In the genomic region with DNA sequence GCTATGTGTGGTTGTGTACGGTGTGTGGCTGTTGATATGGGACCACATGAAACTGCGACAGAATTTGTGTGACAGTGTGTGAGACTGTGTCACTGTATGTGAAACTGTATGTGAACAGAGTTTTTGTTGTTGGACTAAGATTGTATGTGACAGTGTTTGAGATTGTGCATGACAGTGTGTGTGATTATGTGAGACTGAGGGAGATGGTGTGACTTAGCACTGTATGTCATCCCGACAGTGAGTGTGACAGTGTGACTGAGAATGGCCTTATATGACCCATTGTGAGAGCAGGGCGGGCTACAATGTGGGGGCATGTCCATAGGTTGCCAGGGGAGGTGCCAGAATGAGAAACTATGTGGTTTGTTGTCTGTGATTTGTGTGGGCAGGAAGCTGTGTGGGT, we compare ENCODE assay signal across 2 cellular contexts.
TF ChIP-seq lines count a peak whose summit lies in the region.

No MANE protein-coding gene starts in this region.

TF ChIP-seq in SK-N-SH, 30 proteins besides CTCF, POLR2A, EP300 and RAD21 (continued from another document):
- TF ChIP-seq, protein P1, sequence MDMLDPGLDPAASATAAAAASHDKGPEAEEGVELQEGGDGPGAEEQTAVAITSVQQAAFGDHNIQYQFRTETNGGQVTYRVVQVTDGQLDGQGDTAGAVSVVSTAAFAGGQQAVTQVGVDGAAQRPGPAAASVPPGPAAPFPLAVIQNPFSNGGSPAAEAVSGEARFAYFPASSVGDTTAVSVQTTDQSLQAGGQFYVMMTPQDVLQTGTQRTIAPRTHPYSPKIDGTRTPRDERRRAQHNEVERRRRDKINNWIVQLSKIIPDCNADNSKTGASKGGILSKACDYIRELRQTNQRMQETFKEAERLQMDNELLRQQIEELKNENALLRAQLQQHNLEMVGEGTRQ (IDR thresholded peaks at IDR 0.05; ENCODE audit: borderline replicate concordance, low read depth, low read length), result no peak
- no peak for TF ChIP-seq NFIC (IDR thresholded peaks at IDR 0.05; ENCODE audit: borderline replicate concordance)
- TF ChIP-seq NRF1 (IDR thresholded peaks at IDR 0.05; ENCODE audit: low read depth, low read length), result no peak
- no peak for TF ChIP-seq POLR2AphosphoS5 (IDR thresholded peaks at IDR 0.05; ENCODE audit: low read depth, low read length)
- no peak for TF ChIP-seq MEF2A (IDR thresholded peaks at IDR 0.05; ENCODE audit: borderline replicate concordance, low read depth)
- TF ChIP-seq SMC3 (IDR thresholded peaks at IDR 0.05; ENCODE audit: low read depth, low read length), result no peak
- TF ChIP-seq CHD2 (IDR thresholded peaks at IDR 0.05; ENCODE audit: low read length, partially characterized antibody), result no peak
- no peak for TF ChIP-seq EZH2phosphoT487 (IDR thresholded peaks at IDR 0.05; ENCODE audit: borderline replicate concordance, low read depth)
- TF ChIP-seq, protein P2, sequence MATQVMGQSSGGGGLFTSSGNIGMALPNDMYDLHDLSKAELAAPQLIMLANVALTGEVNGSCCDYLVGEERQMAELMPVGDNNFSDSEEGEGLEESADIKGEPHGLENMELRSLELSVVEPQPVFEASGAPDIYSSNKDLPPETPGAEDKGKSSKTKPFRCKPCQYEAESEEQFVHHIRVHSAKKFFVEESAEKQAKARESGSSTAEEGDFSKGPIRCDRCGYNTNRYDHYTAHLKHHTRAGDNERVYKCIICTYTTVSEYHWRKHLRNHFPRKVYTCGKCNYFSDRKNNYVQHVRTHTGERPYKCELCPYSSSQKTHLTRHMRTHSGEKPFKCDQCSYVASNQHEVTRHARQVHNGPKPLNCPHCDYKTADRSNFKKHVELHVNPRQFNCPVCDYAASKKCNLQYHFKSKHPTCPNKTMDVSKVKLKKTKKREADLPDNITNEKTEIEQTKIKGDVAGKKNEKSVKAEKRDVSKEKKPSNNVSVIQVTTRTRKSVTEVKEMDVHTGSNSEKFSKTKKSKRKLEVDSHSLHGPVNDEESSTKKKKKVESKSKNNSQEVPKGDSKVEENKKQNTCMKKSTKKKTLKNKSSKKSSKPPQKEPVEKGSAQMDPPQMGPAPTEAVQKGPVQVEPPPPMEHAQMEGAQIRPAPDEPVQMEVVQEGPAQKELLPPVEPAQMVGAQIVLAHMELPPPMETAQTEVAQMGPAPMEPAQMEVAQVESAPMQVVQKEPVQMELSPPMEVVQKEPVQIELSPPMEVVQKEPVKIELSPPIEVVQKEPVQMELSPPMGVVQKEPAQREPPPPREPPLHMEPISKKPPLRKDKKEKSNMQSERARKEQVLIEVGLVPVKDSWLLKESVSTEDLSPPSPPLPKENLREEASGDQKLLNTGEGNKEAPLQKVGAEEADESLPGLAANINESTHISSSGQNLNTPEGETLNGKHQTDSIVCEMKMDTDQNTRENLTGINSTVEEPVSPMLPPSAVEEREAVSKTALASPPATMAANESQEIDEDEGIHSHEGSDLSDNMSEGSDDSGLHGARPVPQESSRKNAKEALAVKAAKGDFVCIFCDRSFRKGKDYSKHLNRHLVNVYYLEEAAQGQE (IDR thresholded peaks at IDR 0.05; ENCODE audit: low read depth, low read length), result no peak
- TF ChIP-seq, protein P3, sequence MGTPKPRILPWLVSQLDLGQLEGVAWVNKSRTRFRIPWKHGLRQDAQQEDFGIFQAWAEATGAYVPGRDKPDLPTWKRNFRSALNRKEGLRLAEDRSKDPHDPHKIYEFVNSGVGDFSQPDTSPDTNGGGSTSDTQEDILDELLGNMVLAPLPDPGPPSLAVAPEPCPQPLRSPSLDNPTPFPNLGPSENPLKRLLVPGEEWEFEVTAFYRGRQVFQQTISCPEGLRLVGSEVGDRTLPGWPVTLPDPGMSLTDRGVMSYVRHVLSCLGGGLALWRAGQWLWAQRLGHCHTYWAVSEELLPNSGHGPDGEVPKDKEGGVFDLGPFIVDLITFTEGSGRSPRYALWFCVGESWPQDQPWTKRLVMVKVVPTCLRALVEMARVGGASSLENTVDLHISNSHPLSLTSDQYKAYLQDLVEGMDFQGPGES (IDR thresholded peaks at IDR 0.05; ENCODE audit: low read depth, low read length), result no peak
- TF ChIP-seq MXI1 (IDR thresholded peaks at IDR 0.05; ENCODE audit: low read depth, low read length), result no peak
- TF ChIP-seq, protein P4, sequence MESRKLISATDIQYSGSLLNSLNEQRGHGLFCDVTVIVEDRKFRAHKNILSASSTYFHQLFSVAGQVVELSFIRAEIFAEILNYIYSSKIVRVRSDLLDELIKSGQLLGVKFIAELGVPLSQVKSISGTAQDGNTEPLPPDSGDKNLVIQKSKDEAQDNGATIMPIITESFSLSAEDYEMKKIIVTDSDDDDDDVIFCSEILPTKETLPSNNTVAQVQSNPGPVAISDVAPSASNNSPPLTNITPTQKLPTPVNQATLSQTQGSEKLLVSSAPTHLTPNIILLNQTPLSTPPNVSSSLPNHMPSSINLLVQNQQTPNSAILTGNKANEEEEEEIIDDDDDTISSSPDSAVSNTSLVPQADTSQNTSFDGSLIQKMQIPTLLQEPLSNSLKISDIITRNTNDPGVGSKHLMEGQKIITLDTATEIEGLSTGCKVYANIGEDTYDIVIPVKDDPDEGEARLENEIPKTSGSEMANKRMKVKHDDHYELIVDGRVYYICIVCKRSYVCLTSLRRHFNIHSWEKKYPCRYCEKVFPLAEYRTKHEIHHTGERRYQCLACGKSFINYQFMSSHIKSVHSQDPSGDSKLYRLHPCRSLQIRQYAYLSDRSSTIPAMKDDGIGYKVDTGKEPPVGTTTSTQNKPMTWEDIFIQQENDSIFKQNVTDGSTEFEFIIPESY (IDR thresholded peaks at IDR 0.05; ENCODE audit: borderline replicate concordance, low read depth), result no peak
- no peak for TF ChIP-seq RXRA (IDR thresholded peaks at IDR 0.05; ENCODE audit: borderline replicate concordance, low read depth)
- no peak for TF ChIP-seq ELF1 (IDR thresholded peaks at IDR 0.05)
- no peak for TF ChIP-seq YY1 (IDR thresholded peaks at IDR 0.05; ENCODE audit: low read depth)

TF ChIP-seq in SK-N-SH treated with all-trans-retinoic acid at 6 μM for 48 hours, 23 proteins besides CTCF, POLR2A, EP300 and RAD21 (continued from another document):
- TF ChIP-seq, protein P5, sequence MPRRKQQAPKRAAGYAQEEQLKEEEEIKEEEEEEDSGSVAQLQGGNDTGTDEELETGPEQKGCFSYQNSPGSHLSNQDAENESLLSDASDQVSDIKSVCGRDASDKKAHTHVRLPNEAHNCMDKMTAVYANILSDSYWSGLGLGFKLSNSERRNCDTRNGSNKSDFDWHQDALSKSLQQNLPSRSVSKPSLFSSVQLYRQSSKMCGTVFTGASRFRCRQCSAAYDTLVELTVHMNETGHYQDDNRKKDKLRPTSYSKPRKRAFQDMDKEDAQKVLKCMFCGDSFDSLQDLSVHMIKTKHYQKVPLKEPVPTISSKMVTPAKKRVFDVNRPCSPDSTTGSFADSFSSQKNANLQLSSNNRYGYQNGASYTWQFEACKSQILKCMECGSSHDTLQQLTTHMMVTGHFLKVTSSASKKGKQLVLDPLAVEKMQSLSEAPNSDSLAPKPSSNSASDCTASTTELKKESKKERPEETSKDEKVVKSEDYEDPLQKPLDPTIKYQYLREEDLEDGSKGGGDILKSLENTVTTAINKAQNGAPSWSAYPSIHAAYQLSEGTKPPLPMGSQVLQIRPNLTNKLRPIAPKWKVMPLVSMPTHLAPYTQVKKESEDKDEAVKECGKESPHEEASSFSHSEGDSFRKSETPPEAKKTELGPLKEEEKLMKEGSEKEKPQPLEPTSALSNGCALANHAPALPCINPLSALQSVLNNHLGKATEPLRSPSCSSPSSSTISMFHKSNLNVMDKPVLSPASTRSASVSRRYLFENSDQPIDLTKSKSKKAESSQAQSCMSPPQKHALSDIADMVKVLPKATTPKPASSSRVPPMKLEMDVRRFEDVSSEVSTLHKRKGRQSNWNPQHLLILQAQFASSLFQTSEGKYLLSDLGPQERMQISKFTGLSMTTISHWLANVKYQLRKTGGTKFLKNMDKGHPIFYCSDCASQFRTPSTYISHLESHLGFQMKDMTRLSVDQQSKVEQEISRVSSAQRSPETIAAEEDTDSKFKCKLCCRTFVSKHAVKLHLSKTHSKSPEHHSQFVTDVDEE (CRISPR knock-in tag; IDR thresholded peaks at IDR 0.05), result no peak
- no peak for TF ChIP-seq ZNF70 (CRISPR knock-in tag; IDR thresholded peaks at IDR 0.05)
- TF ChIP-seq ZNF565 (CRISPR knock-in tag; conservative IDR thresholded peaks at IDR 0.05; ENCODE audit: low read depth), result no peak
- no peak for TF ChIP-seq ISL1 (CRISPR knock-in tag; IDR thresholded peaks at IDR 0.05)
- no peak for TF ChIP-seq OSR1 (CRISPR knock-in tag; IDR thresholded peaks at IDR 0.05)
- TF ChIP-seq ESRRG (CRISPR knock-in tag; IDR thresholded peaks at IDR 0.05), result no peak
- no peak for TF ChIP-seq TOX (CRISPR knock-in tag; IDR thresholded peaks at IDR 0.05; ENCODE audit: borderline replicate concordance)
